ENCODE assay signal across 18 cellular contexts in the genomic region with DNA sequence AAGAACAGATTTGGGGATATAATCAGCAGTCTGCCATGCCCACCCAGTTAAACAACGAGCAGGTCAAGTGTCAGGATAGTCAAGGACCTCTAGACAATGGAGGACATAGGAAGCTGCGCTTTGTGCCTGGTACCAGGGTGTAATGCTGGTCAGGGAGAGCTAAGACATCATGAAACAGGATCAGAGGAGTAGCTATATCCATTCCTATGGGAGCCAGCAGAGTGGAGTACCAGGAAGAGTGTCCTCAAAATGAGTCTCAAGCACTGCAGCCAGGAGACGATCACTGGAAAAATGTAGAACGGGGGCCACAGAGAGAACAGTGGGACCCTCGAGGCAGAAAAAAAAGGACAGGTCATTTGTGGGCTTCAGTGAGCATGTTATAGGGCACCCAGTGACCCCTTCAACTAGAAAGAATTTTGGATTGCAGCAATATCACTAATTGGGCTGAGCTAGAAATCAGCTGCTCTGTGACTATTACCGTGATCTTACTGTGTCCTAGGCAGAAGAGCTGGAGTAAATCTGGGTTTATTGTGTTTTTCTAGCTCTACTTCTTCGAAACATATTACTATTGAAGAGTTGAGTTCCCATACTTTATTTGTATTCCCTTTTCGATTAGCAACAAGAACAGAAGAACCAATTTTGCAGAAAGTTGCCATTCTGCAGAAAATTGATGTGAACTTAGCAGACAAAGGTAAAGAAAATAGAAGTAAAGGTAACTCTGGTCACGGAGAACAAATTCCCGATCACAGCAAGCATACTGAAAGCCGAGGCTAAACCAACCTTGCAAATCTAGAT.
"Had no signal": no experiment of that assay in that cellular context is flagged by ENCODE, and none has a peak within 500 bp of the region (broad histone marks: within the 10 kb centered on the region; RNA-seq: fewer than 3 reads in every experiment).

No MANE protein-coding gene starts in this region.

- H3K27ac Mint-ChIP-seq: activated CD4-positive, alpha-beta T cell treated with anti-CD3 and anti-CD28 coated beads for 36 hours; activated CD8-positive, alpha-beta T cell treated with anti-CD3 and anti-CD28 coated beads for 36 hours; activated naive CD4-positive, alpha-beta T cell treated with anti-CD3 and anti-CD28 coated beads, Interleukin-2, amount 10 ng/mL, durations not matched to agents 7 days and 5 days; activated T-helper 1 cell treated with anti-CD3 and anti-CD28 coated beads, Interleukin-12 subunit alpha, Interleukin-12 subunit beta, Interleukin-2, Interleukin-4 antibody, amounts not matched to agents 30 ng/mL and 10 ng/mL and 1 ng/mL, durations not matched to agents 14 hours and 24 hours and 36 hours; naive thymus-derived CD4-positive, alpha-beta T cell had no signal

- H3K4me1 ChIP-seq: gastrocnemius medialis, prostate gland, suprapubic skin had no signal

- H3K9me3 Mint-ChIP-seq: activated CD8-positive, alpha-beta T cell treated with anti-CD3 and anti-CD28 coated beads for 36 hours; activated naive CD4-positive, alpha-beta T cell treated with anti-CD3 and anti-CD28 coated beads, Interleukin-2, amount 10 ng/mL, durations not matched to agents 7 days and 5 days; activated T-helper 1 cell treated with anti-CD3 and anti-CD28 coated beads, Interleukin-12 subunit alpha, Interleukin-12 subunit beta, Interleukin-2, Interleukin-4 antibody, amounts not matched to agents 30 ng/mL and 10 ng/mL and 1 ng/mL, durations not matched to agents 14 hours and 24 hours and 36 hours; naive thymus-derived CD4-positive, alpha-beta T cell had no signal

- H3K27me3 Mint-ChIP-seq: activated CD4-positive, alpha-beta T cell treated with anti-CD3 and anti-CD28 coated beads for 36 hours; activated CD8-positive, alpha-beta T cell treated with anti-CD3 and anti-CD28 coated beads for 36 hours; activated naive CD4-positive, alpha-beta T cell treated with anti-CD3 and anti-CD28 coated beads, Interleukin-2, amount 10 ng/mL, durations not matched to agents 7 days and 5 days had no signal

- H3K36me3 ChIP-seq: gastrocnemius medialis, neutrophil, prostate gland, suprapubic skin had no signal

- H3K9me3 ChIP-seq: gastrocnemius medialis, neutrophil, prostate gland, suprapubic skin had no signal

- H3K4me3 Mint-ChIP-seq: activated CD4-positive, alpha-beta T cell treated with anti-CD3 and anti-CD28 coated beads for 36 hours; activated CD8-positive, alpha-beta T cell treated with anti-CD3 and anti-CD28 coated beads for 36 hours; activated naive CD4-positive, alpha-beta T cell treated with anti-CD3 and anti-CD28 coated beads, Interleukin-2, amount 10 ng/mL, durations not matched to agents 7 days and 5 days; activated T-helper 1 cell treated with anti-CD3 and anti-CD28 coated beads, Interleukin-12 subunit alpha, Interleukin-12 subunit beta, Interleukin-2, Interleukin-4 antibody, amounts not matched to agents 30 ng/mL and 10 ng/mL and 1 ng/mL, durations not matched to agents 14 hours and 24 hours and 36 hours; naive thymus-derived CD4-positive, alpha-beta T cell had no signal

- H3K4me3 ChIP-seq: coronary artery, gastrocnemius medialis, prostate gland, suprapubic skin had no signal

- DNase-seq: activated CD4-positive, alpha-beta T cell treated with anti-CD3 and anti-CD28 coated beads for 36 hours; activated CD8-positive, alpha-beta memory T cell treated with anti-CD3 and anti-CD28 coated beads, Interleukin-2, amount 50 U/mL, for 48 hours; activated CD8-positive, alpha-beta T cell treated with anti-CD3 and anti-CD28 coated beads for 36 hours; activated naive CD4-positive, alpha-beta T cell treated with anti-CD3 and anti-CD28 coated beads, Interleukin-2, amount 10 ng/mL, durations not matched to agents 7 days and 5 days; effector CD8-positive, alpha-beta T cell; gastrocnemius medialis; midbrain; naive thymus-derived CD4-positive, alpha-beta T cell; stimulated activated CD4-positive, alpha-beta T cell treated with anti-CD3 and anti-CD28 coated beads, Interleukin-12 subunit alpha, Interleukin-12 subunit beta, amount 100 ng/mL, for 4 hours; stimulated activated naive CD4-positive, alpha-beta T cell treated with Interleukin-2 at 50 U/mL for 16 hours; T-helper 9 cell had no signal

- H3K27me3 ChIP-seq: gastrocnemius medialis, neutrophil, suprapubic skin had no signal

- H3K27ac ChIP-seq: coronary artery, epithelial cell of prostate, gastrocnemius medialis, neutrophil, prostate gland, suprapubic skin had no signal

- ATAC-seq: activated CD4-positive, alpha-beta T cell treated with anti-CD3 and anti-CD28 coated beads for 36 hours; activated CD8-positive, alpha-beta T cell treated with anti-CD3 and anti-CD28 coated beads for 36 hours; gastrocnemius medialis; naive thymus-derived CD4-positive, alpha-beta T cell; sciatic nerve had no signal

- H3K36me3 Mint-ChIP-seq: activated naive CD4-positive, alpha-beta T cell treated with anti-CD3 and anti-CD28 coated beads, Interleukin-2, amount 10 ng/mL, durations not matched to agents 7 days and 5 days; naive thymus-derived CD4-positive, alpha-beta T cell had no signal

- H3K4me1 Mint-ChIP-seq: activated CD4-positive, alpha-beta T cell treated with anti-CD3 and anti-CD28 coated beads for 36 hours; activated naive CD4-positive, alpha-beta T cell treated with anti-CD3 and anti-CD28 coated beads, Interleukin-2, amount 10 ng/mL, durations not matched to agents 7 days and 5 days; naive thymus-derived CD4-positive, alpha-beta T cell had no signal
